ENCODE assay signal across 16 cellular contexts in genomic region chr4:164442167-164442566, GRCh38.
DNase-seq lines count a peak whose midpoint lies in the region; ATAC-seq lines count a peak whose summit lies in the region.
"Had no signal": no experiment of that assay in that cellular context is flagged by ENCODE, and none has a peak within 500 bp of the region (broad histone marks: within the 10 kb centered on the region; RNA-seq: fewer than 3 reads in every experiment).

No MANE protein-coding gene starts in this region.

- H3K4me2 ChIP-seq in skeletal muscle satellite cell (ENCODE audit: low read length) = peak overlapping the region; percentile 59
- H3K4me2 ChIP-seq: BLaER1 had no signal

- no peak overlapping the region for H3K4me3 ChIP-seq in skeletal muscle satellite cell (ENCODE audit: low read length)
- H3K4me3 ChIP-seq: BLaER1, SJCRH30 had no signal

- peak; percentile 87 for ATAC-seq in esophagus mucosa
- ATAC-seq: HCT116 had no signal

- no peaks in the 10 kb centered on the region for H3K9me3 ChIP-seq in skeletal muscle satellite cell (replicated peaks; ENCODE audit: low read length)
- H3K9me3 ChIP-seq: BLaER1, SJCRH30 had no signal

- H3K27me3 ChIP-seq in skeletal muscle satellite cell (ENCODE audit: control insufficient read depth, insufficient read depth, low read length) = no peaks in the 10 kb centered on the region
- H3K27me3 ChIP-seq: BLaER1, SJCRH30 had no signal

- H3K9ac ChIP-seq in skeletal muscle satellite cell (ENCODE audit: low read depth, low read length) = no peak overlapping the region
- H3K9ac ChIP-seq: BLaER1 had no signal

- H3K27ac ChIP-seq in caudate nucleus (ENCODE audit: low read depth, low read length) = no peak overlapping the region
- H3K27ac ChIP-seq: 22Rv1, BLaER1, SJCRH30 had no signal

- peaks cover 50% of the 10 kb centered on the region for H3K4me1 ChIP-seq in skeletal muscle satellite cell (ENCODE audit: control insufficient read depth, insufficient read depth, low read length)
- H3K4me1 ChIP-seq: BLaER1, SJCRH30 had no signal

- no peaks in the 10 kb centered on the region for H3K36me3 ChIP-seq in skeletal muscle satellite cell (ENCODE audit: insufficient read depth, low read length)
- H3K36me3 ChIP-seq: BLaER1, SJCRH30 had no signal

- DNase-seq in NCI-H526 (lab: John Stamatoyannopoulos, UW) = peak; percentile 2 to 23
- no peak for DNase-seq in NCI-H526 treated with DMSO at 0.1 percent for 48 hours (lab: John Stamatoyannopoulos, UW)
- peak; percentile 4 for DNase-seq in amniotic epithelial cell (ENCODE audit: low read depth)
- DNase-seq in globus pallidus (ENCODE audit: low spot score) = no peak
- no peak for DNase-seq in caudate nucleus (lab: John Stamatoyannopoulos, UW)
- DNase-seq in COR-L47 (lab: John Stamatoyannopoulos, UW) = no peak
- DNase-seq: CD8-positive, alpha-beta memory T cell; DMS153; NCI-H1694; NCI-H2107; SJCRH30 had no signal

Comparison
In these comparisons a context has a peak if more than half of its experiments do, and no peak if none do; other contexts are left out.
1. DNase-seq: peak in NCI-H526 (2 of 2) and amniotic epithelial cell (single experiment); none in NCI-H526 treated with DMSO at 0.1 percent for 48 hours (single experiment), globus pallidus (single experiment), caudate nucleus (0 of 61) and COR-L47 (single experiment).